ENCODE assay signal across 10 cellular contexts in genomic region chr6:41964201-41964887, GRCh38. TPM values are rescaled to one million over a fixed set of nuclear protein-coding genes. Genes with fewer than 3 reads are reported as not detected.
A peak's percentile ranks its signal among the peaks of the same experiment; 100 is the strongest.
DNase-seq lines count a peak whose midpoint lies in the region; ATAC-seq and TF ChIP-seq lines count a peak whose summit lies in the region.
"Had no signal": no experiment of that assay in that cellular context is flagged by ENCODE, and none has a peak within 500 bp of the region (broad histone marks: within the 10 kb centered on the region; RNA-seq: fewer than 3 reads in every experiment).

No MANE protein-coding gene starts in this region.

- TF ChIP-seq CTCF in type B pancreatic cell (conservative IDR thresholded peaks at IDR 0.05) (no peak), chondrocyte (IDR thresholded peaks at IDR 0.05) (no peak)

- no peaks in the 10 kb centered on the region for H3K27me3 Mint-ChIP-seq in type B pancreatic cell
- no peaks in the 10 kb centered on the region for H3K27me3 Mint-ChIP-seq in chondrocyte (ENCODE audit: low read depth)

- peak; percentile 48 for DNase-seq in activated effector memory CD4-positive, alpha-beta T cell treated with anti-CD3 and anti-CD28 coated beads, Interleukin-2, amount 50 U/mL, for 16 hours
- DNase-seq in activated effector memory CD4-positive, alpha-beta T cell treated with Interleukin-2 at 50 U/mL for 16 hours = no peak
- DNase-seq in activated CD8-positive, alpha-beta memory T cell treated with anti-CD3 and anti-CD28 coated beads for 24 hours = peak; percentile 63
- DNase-seq in islet precursor cell (peak; percentile 63), type B pancreatic cell (ENCODE audit: extremely low spot score, unreplicated experiment) (no peak), chondrocyte (ENCODE audit: low spot score) (no peak), germinal center (ENCODE audit: low spot score) (no peak)
- DNase-seq: mammary epithelial cell, NCI-H2029 treated with DMSO at 0.1 percent for 48 hours had no signal

- no peak for ATAC-seq in GM21526 (IDR thresholded peaks at IDR 0.05; ENCODE audit: low FRiP score, unreplicated experiment)

- peaks cover 20% of the 10 kb centered on the region for H3K4me1 Mint-ChIP-seq in type B pancreatic cell (ENCODE audit: unreplicated experiment)
- peaks cover 30% of the 10 kb centered on the region for H3K4me1 Mint-ChIP-seq in chondrocyte (ENCODE audit: low read depth)

- peaks cover 3% of the 10 kb centered on the region for H3K36me3 Mint-ChIP-seq in type B pancreatic cell
- H3K36me3 Mint-ChIP-seq in chondrocyte (ENCODE audit: low read depth) = no peaks in the 10 kb centered on the region

- H3K9me3 Mint-ChIP-seq in type B pancreatic cell = no peaks in the 10 kb centered on the region
- H3K9me3 Mint-ChIP-seq in chondrocyte (ENCODE audit: low read depth) = no peaks in the 10 kb centered on the region

- H3K4me3 Mint-ChIP-seq in type B pancreatic cell (no peak overlapping the region), chondrocyte (ENCODE audit: unreplicated experiment) (no peak overlapping the region)

- H3K27ac Mint-ChIP-seq in type B pancreatic cell (peak overlapping the region; percentile 29), chondrocyte (ENCODE audit: unreplicated experiment) (no peak overlapping the region)

RNA-seq across cellular contexts. Expression of gene CCND3, which starts 22.7 kb away (rescaled TPM):
- total RNA-seq in type B pancreatic cell (ENCODE audit: low replicate concordance) = 60.4 and 172 TPM in 2 replicates
- 47.4 to 56.3 TPM (median 52.9 TPM) in 3 replicates for total RNA-seq in chondrocyte

RNA-seq across cellular contexts. Expression of gene BYSL, which starts 43.0 kb away (rescaled TPM):
- total RNA-seq in type B pancreatic cell (ENCODE audit: low replicate concordance) (32.3 and 36.5 TPM in 2 replicates), chondrocyte (17.4 to 20.7 TPM (median 19.7 TPM) in 3 replicates)

RNA-seq across cellular contexts. Expression of gene MED20, which starts 43.4 kb away (rescaled TPM):
- total RNA-seq in type B pancreatic cell (ENCODE audit: low replicate concordance) = 31.8 and 35.7 TPM in 2 replicates
- total RNA-seq in chondrocyte = 19.9 to 23.4 TPM (median 21.7 TPM) in 3 replicates

Comparison
In these comparisons a context has a peak if more than half of its experiments do, and no peak if none do; other contexts are left out.
1. DNase-seq: peak in activated effector memory CD4-positive, alpha-beta T cell treated with anti-CD3 and anti-CD28 coated beads, Interleukin-2, amount 50 U/mL, for 16 hours (single experiment), activated CD8-positive, alpha-beta memory T cell treated with anti-CD3 and anti-CD28 coated beads for 24 hours (single experiment) and islet precursor cell (single experiment); none in activated effector memory CD4-positive, alpha-beta T cell treated with Interleukin-2 at 50 U/mL for 16 hours (single experiment), type B pancreatic cell (single experiment), chondrocyte (single experiment) and germinal center (single experiment).